Comparison of ENCODE assay signal across 19 cellular contexts in the genomic region with DNA sequence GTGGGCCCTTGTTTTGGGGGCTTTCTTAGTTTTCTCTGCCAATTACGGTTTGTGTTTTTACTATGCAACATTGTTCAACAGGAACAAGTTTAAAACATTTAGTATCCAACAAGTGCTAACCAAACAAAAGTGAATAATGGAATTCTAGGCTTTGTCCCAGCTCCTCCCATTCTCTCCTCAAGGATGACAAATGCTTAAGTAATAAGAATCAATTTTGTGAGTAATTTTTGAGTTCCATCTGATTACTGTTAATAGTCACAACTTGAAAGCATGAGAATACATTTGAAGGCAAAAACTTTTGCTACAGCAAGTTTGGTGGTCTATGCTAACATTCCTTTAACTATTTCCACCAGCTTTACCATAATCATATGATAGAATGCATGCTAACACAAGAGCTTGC.
DNase-seq lines count a peak whose midpoint lies in the region; ATAC-seq, FAIRE-seq and TF ChIP-seq lines count a peak whose summit lies in the region.
"Had no signal": no experiment of that assay in that cellular context is flagged by ENCODE, and none has a peak within 500 bp of the region (broad histone marks: within the 10 kb centered on the region; RNA-seq: fewer than 3 reads in every experiment).

No MANE protein-coding gene starts in this region.

- no peak overlapping the region for H3K27ac ChIP-seq in mammary epithelial cell (ENCODE audit: insufficient read depth, low read depth, low read length)
- H3K27ac ChIP-seq: 22Rv1, BLaER1 had no signal

- no peaks in the 10 kb centered on the region for H3K4me1 Mint-ChIP-seq in MCF 10A (ENCODE audit: insufficient read depth, unreplicated experiment)
- H3K4me1 Mint-ChIP-seq: CD8-positive, alpha-beta memory T cell had no signal

- BruUV-seq in mammary epithelial cell (replicated peaks; lab: Mats Ljungman, UMichigan) (no TSS peak), MCF 10A (replicated peaks; lab: Mats Ljungman, UMichigan) (no TSS peak)

- in situ Hi-C loops in mammary epithelial cell (cut with MboI; ENCODE audit: low sequenced_read_pairs in 2 of 2): no loop called here

- CTCF ChIA-PET in mammary epithelial cell (lab: Charles Lee; ENCODE audit: low non-redundant PET) (no interaction called here), MCF 10A (lab: Yijun Ruan, JAX) (interaction anchor here (1.4 kb wide), 1 partner anchor 9 kb away, joined by 3 read pairs; no protein-coding TSS in a partner anchor)

- DNase-seq in mammary epithelial cell: peak; percentile 9
- DNase-seq in MCF 10A (ENCODE audit: unreplicated experiment): no peak
- DNase-seq in bronchial epithelial cell (ENCODE audit: low read depth): peak; percentile 80
- DNase-seq in fibroblast of the aortic adventitia (ENCODE audit: low read depth): peak; percentile 35
- no peak for DNase-seq in NCI-H1092 (lab: John Stamatoyannopoulos, UW)
- DNase-seq in left ventricle myocardium superior: no peak
- DNase-seq: AML-193; Caco-2; CD8-positive, alpha-beta memory T cell; DND-41; GF-D8; GOT3; H9 had no signal

- no peaks in the 10 kb centered on the region for H3K79me2 ChIP-seq in mammary epithelial cell (ENCODE audit: insufficient read depth, low read length)

- H3K4me3 Mint-ChIP-seq in MCF 10A (ENCODE audit: unreplicated experiment): no peak overlapping the region
- H3K4me3 Mint-ChIP-seq: CD8-positive, alpha-beta memory T cell; H9 had no signal

- dilution Hi-C loops in mammary epithelial cell (cut with HindIII; ENCODE audit: low sequenced_read_pairs): no loop called here

- no peak overlapping the region for H3K27ac Mint-ChIP-seq in MCF 10A (ENCODE audit: low read depth, unreplicated experiment)
- H3K27ac Mint-ChIP-seq: CD8-positive, alpha-beta memory T cell; H9 had no signal

- no peaks in the 10 kb centered on the region for H3K9me3 ChIP-seq in mammary epithelial cell (replicated peaks; ENCODE audit: insufficient read depth, low read length)
- H3K9me3 ChIP-seq: BLaER1, Caco-2 had no signal

- POLR2A ChIA-PET in MCF 10A (lab: Yijun Ruan, JAX): no interaction called here

- WGBS in mammary epithelial cell (ENCODE audit: low coverage, missing lambda C conversion rate): 81% methylated on average over 1 of the region's 1 CpG

- no peaks in the 10 kb centered on the region for H3K36me3 Mint-ChIP-seq in MCF 10A (ENCODE audit: insufficient read depth, unreplicated experiment)

- no peaks in the 10 kb centered on the region for H3K27me3 ChIP-seq in mammary epithelial cell (ENCODE audit: insufficient read depth, low read length)
- no peaks in the 10 kb centered on the region for H3K27me3 ChIP-seq in bronchial epithelial cell (ENCODE audit: control insufficient read depth, insufficient read depth, low read length)
- H3K27me3 ChIP-seq: BLaER1 had no signal

- H3K36me3 ChIP-seq in mammary epithelial cell (ENCODE audit: insufficient read depth, low read length) (no peaks in the 10 kb centered on the region), bronchial epithelial cell (ENCODE audit: control insufficient read depth, insufficient read depth, low read length) (no peaks in the 10 kb centered on the region)
- H3K36me3 ChIP-seq: BLaER1 had no signal

- no peaks in the 10 kb centered on the region for H3K9me3 Mint-ChIP-seq in MCF 10A (ENCODE audit: unreplicated experiment)

- TF ChIP-seq CTCF in mammary epithelial cell (conservative IDR thresholded peaks at IDR 0.05 in 1 of 2, IDR thresholded peaks at IDR 0.05 in 1 of 2; ENCODE audit: extremely low read depth in 1 of 2, insufficient read depth in 1 of 2, low read depth in 1 of 2, low read length in 2 of 2): no peak
- no peak for TF ChIP-seq CTCF in MCF 10A (IDR thresholded peaks at IDR 0.05; ENCODE audit: unreplicated experiment)
- no peak for TF ChIP-seq CTCF in bronchial epithelial cell (IDR thresholded peaks at IDR 0.05; ENCODE audit: insufficient read depth, low read length, severe bottlenecking)
- TF ChIP-seq CTCF in fibroblast of the aortic adventitia (IDR thresholded peaks at IDR 0.05; ENCODE audit: insufficient read depth, low read length): no peak

- intact Hi-C loops in mammary epithelial cell (cut with micrococcal nuclease): no loop called here
- intact Hi-C loops in MCF 10A (cut with micrococcal nuclease): no loop called here
- intact Hi-C loops in left ventricle myocardium superior (cut with micrococcal nuclease): no loop called here

- H3K4me1 ChIP-seq in mammary epithelial cell (ENCODE audit: insufficient read depth, low read length): no peaks in the 10 kb centered on the region
- H3K4me1 ChIP-seq: BLaER1 had no signal

- no peak for FAIRE-seq in bronchial epithelial cell (lab: Jason Lieb, UNC)
- FAIRE-seq: HepG2, HTR-8/SVneo had no signal

- H3K4me3 ChIP-seq in mammary epithelial cell (replicated peaks in 1 of 3; ENCODE audit: insufficient read depth in 1 of 3, low read depth in 2 of 3, low read length in 3 of 3) (no peak overlapping the region), bronchial epithelial cell (ENCODE audit: low read depth, low read length) (no peak overlapping the region), fibroblast of the aortic adventitia (ENCODE audit: low read depth, low read length) (no peak overlapping the region)
- H3K4me3 ChIP-seq: BLaER1 had no signal

- ATAC-seq in GM21786 (IDR thresholded peaks at IDR 0.05; ENCODE audit: unreplicated experiment): no peak
- no peak for ATAC-seq in HG02981 (IDR thresholded peaks at IDR 0.05; ENCODE audit: unreplicated experiment)
- ATAC-seq in left ventricle myocardium superior: no peak
- ATAC-seq: HepG2 had no signal

- no peak overlapping the region for H3K4me2 ChIP-seq in mammary epithelial cell (ENCODE audit: insufficient read depth, low read depth, low read length)
- H3K4me2 ChIP-seq: BLaER1 had no signal

- no peak overlapping the region for H3K9ac ChIP-seq in mammary epithelial cell (ENCODE audit: insufficient read depth, low read length)
- H3K9ac ChIP-seq: BLaER1 had no signal

- H4K20me1 ChIP-seq in mammary epithelial cell (ENCODE audit: insufficient read depth, low read length): no peaks in the 10 kb centered on the region
- H4K20me1 ChIP-seq: BLaER1 had no signal

- no peak overlapping the region for H2AFZ ChIP-seq in mammary epithelial cell (ENCODE audit: low read depth, low read length)

- no peaks in the 10 kb centered on the region for H3K27me3 Mint-ChIP-seq in MCF 10A (ENCODE audit: insufficient read depth, unreplicated experiment)
- H3K27me3 Mint-ChIP-seq: CD8-positive, alpha-beta memory T cell had no signal

Comparison
In these comparisons a context has a peak if more than half of its experiments do, and no peak if none do; other contexts are left out.
1. DNase-seq: peak in mammary epithelial cell (single experiment), bronchial epithelial cell (single experiment) and fibroblast of the aortic adventitia (single experiment); none in MCF 10A (single experiment), NCI-H1092 (single experiment) and left ventricle myocardium superior (single experiment).